Comparison of ENCODE assay signal across 11 cellular contexts in genomic region chr4:153224474-153224873, GRCh38. TPM values are rescaled to one million over a fixed set of nuclear protein-coding genes. Genes with fewer than 3 reads are reported as not detected.
A peak's percentile ranks its signal among the peaks of the same experiment; 100 is the strongest.
DNase-seq lines count a peak whose midpoint lies in the region; ATAC-seq and TF ChIP-seq lines count a peak whose summit lies in the region.
"Had no signal": no experiment of that assay in that cellular context is flagged by ENCODE, and none has a peak within 500 bp of the region (broad histone marks: within the 10 kb centered on the region; RNA-seq: fewer than 3 reads in every experiment).

No MANE protein-coding gene starts in this region.

- peak overlapping the region; percentile 66 for H3K4me2 ChIP-seq in IMR-90 (ENCODE audit: low read depth, low read length)

- H3K18ac ChIP-seq in IMR-90 (ENCODE audit: low read depth, low read length), result no peak overlapping the region

- H3K4me1 ChIP-seq in IMR-90 (ENCODE audit: control insufficient read depth, insufficient read depth, low read length), result peaks cover 12% of the 10 kb centered on the region
- peaks cover 59% of the 10 kb centered on the region for H3K4me1 ChIP-seq in neuron (ENCODE audit: insufficient read depth, low read length)
- H3K4me1 ChIP-seq in CD8-positive, alpha-beta T cell (ENCODE audit: insufficient read depth, low read length), result peaks cover 17% of the 10 kb centered on the region

- no CpG with 5 or more reads among the region's 1 CpG for WGBS in IMR-90 (ENCODE audit: extremely low coverage in 2 of 2, insufficient read length in 1 of 2), 2 experiments

- no peak overlapping the region for H3K9ac ChIP-seq in IMR-90 (ENCODE audit: low read depth, low read length)
- H3K9ac ChIP-seq: BLaER1 had no signal

- H2AFZ ChIP-seq in IMR-90 (replicated peaks; ENCODE audit: low read length, poor library complexity) (no peak overlapping the region), neuron (ENCODE audit: low read depth, low read length) (no peak overlapping the region)

- H3K36me3 Mint-ChIP-seq in CD8-positive, alpha-beta T cell, result no peaks in the 10 kb centered on the region

- peak overlapping the region; percentile 49; the same call in 1 of the 2 replicates for H3K14ac ChIP-seq in IMR-90 (replicated peaks; ENCODE audit: low read depth, low read length)

- H3K56ac ChIP-seq in IMR-90 (ENCODE audit: extremely low read depth, insufficient read depth, low read length), result no peak overlapping the region

- H3K4me3 ChIP-seq in AG09309 (ENCODE audit: control insufficient read depth, low read depth, low read length) (peak overlapping the region; percentile 81; the same call in 1 of the 2 replicates), IMR-90 (ENCODE audit: insufficient read depth, low read depth, low read length) (no peak overlapping the region), neuron (ENCODE audit: low read length) (peak overlapping the region; percentile 80)
- H3K4me3 ChIP-seq in CD8-positive, alpha-beta T cell (ENCODE audit: low read depth, low read length), result no peak overlapping the region
- H3K4me3 ChIP-seq: BLaER1 had no signal

- dilution Hi-C loops in IMR-90 (cut with HindIII; ENCODE audit: low sequenced_read_pairs, unreplicated experiment), result no loop called here

- H3K27ac ChIP-seq in IMR-90 (ENCODE audit: insufficient read depth, low read length) (no peak overlapping the region), epithelial cell of prostate (peak overlapping the region; percentile 77)
- H3K27ac ChIP-seq in CD8-positive, alpha-beta T cell (ENCODE audit: low read depth, low read length), result no peak overlapping the region
- H3K27ac ChIP-seq: BLaER1 had no signal

- H3K27ac Mint-ChIP-seq in CD8-positive, alpha-beta T cell, result no peak overlapping the region
- H3K27ac Mint-ChIP-seq: activated CD8-positive, alpha-beta memory T cell treated with anti-CD3 and anti-CD28 coated beads, Interleukin-2, amount 10 ng/mL, durations not matched to agents 7 days and 5 days had no signal

- peak overlapping the region; percentile 76 for H2AK9ac ChIP-seq in IMR-90 (replicated peaks; ENCODE audit: low read depth, low read length, poor library complexity)

- DNase-seq in AG09309 (ENCODE audit: low read depth) (no peak), IMR-90 (no peak), epithelial cell of prostate (ENCODE audit: low read depth, low spot score) (no peak), UCSD-AML1 (lab: John Stamatoyannopoulos, UW; ENCODE audit: unreplicated experiment) (no peak), NCI-H2029 (lab: John Stamatoyannopoulos, UW) (no peak), sciatic nerve (ENCODE audit: low spot score) (no peak)
- DNase-seq in CD8-positive, alpha-beta T cell, result no peak
- DNase-seq: activated CD8-positive, alpha-beta memory T cell treated with anti-CD3 and anti-CD28 coated beads, Interleukin-2, amount 10 ng/mL, durations not matched to agents 7 days and 5 days; aorta had no signal

- no peak overlapping the region for H3K4me3 Mint-ChIP-seq in CD8-positive, alpha-beta T cell
- H3K4me3 Mint-ChIP-seq: activated CD8-positive, alpha-beta memory T cell treated with anti-CD3 and anti-CD28 coated beads, Interleukin-2, amount 10 ng/mL, durations not matched to agents 7 days and 5 days had no signal

- H4K91ac ChIP-seq in IMR-90 (ENCODE audit: insufficient read depth, low read depth, low read length), result no peak overlapping the region

- no peak overlapping the region for H2BK15ac ChIP-seq in IMR-90 (ENCODE audit: low read depth, low read length)

- in situ Hi-C loops in IMR-90 (cut with MboI; ENCODE audit: low sequenced_read_pairs), result no loop called here

- H3K79me1 ChIP-seq in IMR-90 (ENCODE audit: low read depth in 1 of 2, low read length in 2 of 2), result peaks cover 38 to 53% of the 10 kb centered on the region in 2 experiments

- TF ChIP-seq RAD21 in IMR-90 (IDR thresholded peaks at IDR 0.05; ENCODE audit: low read length), result no peak

- peak overlapping the region; percentile 34; the same call in 1 of the 2 replicates for H3K4ac ChIP-seq in IMR-90 (ENCODE audit: low read depth, low read length)

- no peak for ATAC-seq in IMR-90 (ENCODE audit: low read depth)
- no peak for ATAC-seq in CD8-positive, alpha-beta T cell
- no peak for ATAC-seq in sciatic nerve
- ATAC-seq: activated CD8-positive, alpha-beta memory T cell treated with anti-CD3 and anti-CD28 coated beads, Interleukin-2, amount 10 ng/mL, durations not matched to agents 7 days and 5 days had no signal

- TF ChIP-seq POLR2A in IMR-90 (IDR thresholded peaks at IDR 0.05; ENCODE audit: low read depth, low read length), result no peak

- H3K9me1 ChIP-seq in IMR-90 (ENCODE audit: insufficient read depth, low read length), result peaks cover 9% of the 10 kb centered on the region; the same call in 1 of the 2 replicates

- intact Hi-C loops in IMR-90 (cut with micrococcal nuclease), result loop anchor here (10.0 kb wide), 1 partner anchor 240 kb away; the partner anchor contains the start of gene TMEM131L
- intact Hi-C loops in CD8-positive, alpha-beta T cell (cut with DNase I, micrococcal nuclease), result loop anchor here in 1 of 2 experiments (10.0 kb wide), 1 partner anchor 420 kb away; no protein-coding TSS in a partner anchor
- intact Hi-C loops in sciatic nerve (cut with DNase I), result no loop called here

- POLR2A ChIA-PET in IMR-90 (lab: Charles Lee; ENCODE audit: unreplicated experiment), result no interaction called here
- POLR2A ChIA-PET in CD8-positive, alpha-beta T cell (lab: Charles Lee), result no interaction called here

- H3K9me3 ChIP-seq in IMR-90 (ENCODE audit: control insufficient read depth, insufficient read depth, low read length) (no peaks in the 10 kb centered on the region), neuron (ENCODE audit: low read length) (no peaks in the 10 kb centered on the region)
- no peaks in the 10 kb centered on the region for H3K9me3 ChIP-seq in CD8-positive, alpha-beta T cell (ENCODE audit: low read length)

- H4K8ac ChIP-seq in IMR-90 (ENCODE audit: low read depth in 2 of 2, low read length in 2 of 2), result no peak overlapping the region

- peak overlapping the region; percentile 62; the same call in 1 of the 2 replicates for H3K23ac ChIP-seq in IMR-90 (ENCODE audit: low read depth, low read length)

- H2BK5ac ChIP-seq in IMR-90 (ENCODE audit: low read depth, low read length, poor library complexity, severe bottlenecking), result peak overlapping the region; percentile 84

- H3K36me3 ChIP-seq in IMR-90 (ENCODE audit: control insufficient read depth, insufficient read depth, low read length) (no peaks in the 10 kb centered on the region), neuron (ENCODE audit: insufficient read depth, low read length) (peaks cover 21% of the 10 kb centered on the region)
- H3K36me3 ChIP-seq in CD8-positive, alpha-beta T cell (ENCODE audit: insufficient read depth, low read length), result no peaks in the 10 kb centered on the region
- H3K36me3 ChIP-seq: BLaER1 had no signal

- peaks cover 20% of the 10 kb centered on the region for H3K27me3 Mint-ChIP-seq in CD8-positive, alpha-beta T cell (ENCODE audit: low read depth)

- no peak overlapping the region for H2BK120ac ChIP-seq in IMR-90 (ENCODE audit: low read depth, low read length)

- BruUV-seq in IMR-90 (replicated peaks; lab: Mats Ljungman, UMichigan), result no TSS peak

- H2AK5ac ChIP-seq in IMR-90 (ENCODE audit: low read depth, low read length), result no peak overlapping the region

- H3K9me3 Mint-ChIP-seq in CD8-positive, alpha-beta T cell, result no peaks in the 10 kb centered on the region

- H3K4me1 Mint-ChIP-seq in CD8-positive, alpha-beta T cell (ENCODE audit: low read depth), result peaks cover 29% of the 10 kb centered on the region

- no peak overlapping the region for H4K5ac ChIP-seq in IMR-90 (ENCODE audit: low read depth, low read length)

- H4K20me1 ChIP-seq in IMR-90 (ENCODE audit: insufficient read depth, low read length), result no peaks in the 10 kb centered on the region

- H3K27me3 ChIP-seq in IMR-90 (ENCODE audit: control insufficient read depth, insufficient read depth, low read length) (no peaks in the 10 kb centered on the region), neuron (ENCODE audit: insufficient read depth, low read length) (no peaks in the 10 kb centered on the region)
- H3K27me3 ChIP-seq in CD8-positive, alpha-beta T cell (ENCODE audit: insufficient read depth, low read length), result no peaks in the 10 kb centered on the region

- CTCF ChIA-PET in IMR-90 (lab: Yijun Ruan, JAX), result interaction anchor here (0.6 to 1.4 kb wide), 2 partner anchors 12 to 24 kb away, joined by 4 read pairs; no protein-coding TSS in a partner anchor
- CTCF ChIA-PET in CD8-positive, alpha-beta T cell (lab: Charles Lee), result interaction anchor here (1.0 kb wide), 1 partner anchor 9 kb away, joined by 5 read pairs; no protein-coding TSS in a partner anchor

- TF ChIP-seq CTCF in AG09309 (IDR thresholded peaks at IDR 0.05; ENCODE audit: control insufficient read depth, insufficient read depth, low read depth, low read length, missing control alignments), result no peak
- TF ChIP-seq CTCF in IMR-90 (conservative IDR thresholded peaks at IDR 0.05; ENCODE audit: low read depth, low read length), result no peak
- no peak for TF ChIP-seq CTCF in CD8-positive, alpha-beta T cell (IDR thresholded peaks at IDR 0.05)

- no peak overlapping the region for H2BK20ac ChIP-seq in IMR-90 (ENCODE audit: low read depth, low read length)

TF ChIP-seq in IMR-90, 13 proteins besides CTCF, POLR2A, EP300 and RAD21:
- TF ChIP-seq CEBPB (IDR thresholded peaks at IDR 0.05; ENCODE audit: low read depth, low read length) (peak; percentile 31; the same call in 1 of the 2 replicates), ELK1 (IDR thresholded peaks at IDR 0.05; ENCODE audit: borderline replicate concordance, low read depth, low read length) (no peak)

RNA-seq across cellular contexts. Expression of gene TRIM2, which starts 20.2 kb away (rescaled TPM):
- 52.2 and 64.2 TPM in 2 replicates for total RNA-seq in IMR-90 (2012; rRNA removed)
- polyA plus RNA-seq in IMR-90 (2012; rRNA removed), result 15.9 and 16.0 TPM in 2 replicates
- 6.7 and 14.0 TPM in 2 replicates for polyA plus RNA-seq in IMR-90 (2012; cell fraction: cytosol; rRNA removed)
- polyA plus RNA-seq in IMR-90 (2012; cell fraction: nucleus; rRNA removed; ENCODE audit: low replicate concordance), result 19.2 and 24.1 TPM in 2 replicates
- total RNA-seq in CD8-positive, alpha-beta T cell, result under 1 TPM; 0.22 to 0.43 TPM
- total RNA-seq in sciatic nerve, result 60.9 TPM
- total RNA-seq: activated CD8-positive, alpha-beta memory T cell treated with anti-CD3 and anti-CD28 coated beads, Interleukin-2, amount 10 ng/mL, durations not matched to agents 7 days and 5 days had no signal

Comparison
In these comparisons a context has a peak if more than half of its experiments do, and no peak if none do; other contexts are left out.
1. H3K4me3 ChIP-seq: peak in AG09309 (single experiment) and neuron (single experiment); none in IMR-90 (single experiment) and CD8-positive, alpha-beta T cell (single experiment).
2. RNA of gene TRIM2, which starts 20.2 kb away (total RNA-seq): 52.2 to 64.2 TPM in IMR-90 and 60.9 TPM in sciatic nerve (single experiment); 0.22 to 0.43 TPM in CD8-positive, alpha-beta T cell; every median in the first group is over 10 times any median in the second.